27 cellular contexts compared by ENCODE assay signal in the genomic region with DNA sequence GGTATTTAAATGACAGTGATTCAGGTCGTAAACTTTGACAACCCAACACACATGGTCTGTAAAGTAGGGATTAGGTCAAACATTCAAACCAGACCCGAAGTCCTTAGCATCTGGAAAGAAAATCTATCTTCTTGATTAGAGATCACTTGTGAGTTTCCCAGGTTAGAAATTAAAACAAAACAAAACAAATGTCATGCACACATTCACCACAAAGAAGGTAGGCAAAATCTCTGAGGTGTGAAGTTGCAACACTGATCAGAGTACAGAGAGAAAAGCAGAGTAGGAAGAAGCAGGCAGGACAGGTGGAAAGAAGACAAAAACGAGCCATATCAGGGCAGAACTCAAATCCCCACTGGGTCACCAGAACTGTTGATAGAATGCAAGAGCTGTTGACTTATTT.
"Had no signal": no experiment of that assay in that cellular context is flagged by ENCODE, and none has a peak within 500 bp of the region (broad histone marks: within the 10 kb centered on the region; RNA-seq: fewer than 3 reads in every experiment).

No MANE protein-coding gene starts in this region.

- H3K4me3 ChIP-seq: coronary artery, esophagus squamous epithelium, lower lobe of right lung, prostate gland, skin epidermis, thoracic aorta, tibial nerve, upper lobe of left lung had no signal

- DNase-seq: dermis blood vessel endothelial cell; effector memory CD4-positive, alpha-beta T cell; erythroblast; esophagus squamous epithelium; foreskin melanocyte; hypothalamus; immature natural killer cell; islet precursor cell; kidney glomerular epithelial cell; left ventricle myocardium superior; lower lobe of right lung; naive B cell; right cardiac atrium; stimulated activated CD4-positive, alpha-beta T cell treated with anti-CD3 and anti-CD28 coated beads, Interleukin-15, amount 100 ng/mL, for 24 hours; stimulated activated CD4-positive, alpha-beta T cell treated with anti-CD3 and anti-CD28 coated beads, Interleukin-2, amount 100 ng/mL, for 48 hours; stimulated activated naive B cell treated with anti-CD40 and anti-IgM and Interleukin-4, amounts not matched to agents 10 μg/mL and 1 μg/mL and 100 μg/mL, for 72 hours; upper lobe of left lung had no signal

- H3K9me3 ChIP-seq: esophagus squamous epithelium, lower lobe of right lung, prostate gland, thoracic aorta, upper lobe of left lung had no signal

- H3K27me3 ChIP-seq: esophagus squamous epithelium, tibial nerve, upper lobe of left lung had no signal

- H3K27ac ChIP-seq: coronary artery, esophagus squamous epithelium, lower lobe of right lung, parathyroid adenoma, prostate gland, skin epidermis, thoracic aorta, tibial nerve, upper lobe of left lung had no signal

- H3K36me3 Mint-ChIP-seq: immature natural killer cell; memory B cell; naive B cell; natural killer cell treated with Interleukin-12 subunit alpha and Interleukin-12 subunit beta and Interleukin-15 and Interleukin-18, amount 100 ng/mL, for 72 hours; stimulated activated naive B cell treated with anti-CD40 and anti-IgM and Interleukin-4, amounts not matched to agents 10 μg/mL and 1 μg/mL and 100 μg/mL, for 72 hours had no signal

- H3K4me1 ChIP-seq: esophagus squamous epithelium, lower lobe of right lung, parathyroid adenoma, prostate gland, tibial nerve, upper lobe of left lung had no signal

- H3K36me3 ChIP-seq: esophagus squamous epithelium, lower lobe of right lung, prostate gland, thoracic aorta, tibial nerve, upper lobe of left lung had no signal

- H3K27ac Mint-ChIP-seq: immature natural killer cell; memory B cell; naive B cell; natural killer cell treated with Interleukin-12 subunit alpha and Interleukin-12 subunit beta and Interleukin-15 and Interleukin-18, amount 100 ng/mL, for 72 hours; stimulated activated naive B cell treated with anti-CD40 and anti-IgM and Interleukin-4, amounts not matched to agents 10 μg/mL and 1 μg/mL and 100 μg/mL, for 72 hours; stimulated activated naive CD8-positive, alpha-beta T cell treated with anti-CD3 and anti-CD28 coated beads, Interleukin-15, Interleukin-2, amounts not matched to agents 100 ng/mL and 50 ng/mL, for 24 hours had no signal

- H2AFZ ChIP-seq: parathyroid adenoma had no signal

- ATAC-seq: left ventricle myocardium superior; lower lobe of right lung; natural killer cell treated with Interleukin-12 subunit alpha and Interleukin-12 subunit beta and Interleukin-15 and Interleukin-18, amount 100 ng/mL, for 72 hours; right cardiac atrium; stimulated activated naive B cell treated with anti-CD40 and anti-IgM and Interleukin-4, amounts not matched to agents 10 μg/mL and 1 μg/mL and 100 μg/mL, for 72 hours had no signal

- H3K79me2 ChIP-seq: parathyroid adenoma had no signal

- H3K9me3 Mint-ChIP-seq: neural crest cell; stimulated activated naive B cell treated with anti-CD40 and anti-IgM and Interleukin-4, amounts not matched to agents 10 μg/mL and 1 μg/mL and 100 μg/mL, for 72 hours; stimulated activated naive CD8-positive, alpha-beta T cell treated with anti-CD3 and anti-CD28 coated beads, Interleukin-15, Interleukin-2, amounts not matched to agents 100 ng/mL and 50 ng/mL, for 24 hours had no signal

- H3K9ac ChIP-seq: parathyroid adenoma had no signal
